ENCODE assay signal across 11 cellular contexts in genomic region chr16:3038256-3038655, GRCh38. TPM values are rescaled to one million over a fixed set of nuclear protein-coding genes. Genes with fewer than 3 reads are reported as not detected.
DNase-seq lines count a peak whose midpoint lies in the region; ATAC-seq, FAIRE-seq and TF ChIP-seq lines count a peak whose summit lies in the region.
"Had no signal": no experiment of that assay in that cellular context is flagged by ENCODE, and none has a peak within 500 bp of the region (broad histone marks: within the 10 kb centered on the region; RNA-seq: fewer than 3 reads in every experiment).

No MANE protein-coding gene starts in this region.

- no peak for TF ChIP-seq EP300 in SK-N-SH (IDR thresholded peaks at IDR 0.05; ENCODE audit: borderline replicate concordance in 1 of 2, low read depth in 1 of 2, low read length in 1 of 2)

- no peaks in the 10 kb centered on the region for H3F3A ChIP-seq in SK-N-SH (replicated peaks; ENCODE audit: insufficient read depth)

- H3K79me2 ChIP-seq in SK-N-SH (ENCODE audit: insufficient read depth), result no peaks in the 10 kb centered on the region

- H3K4me1 Mint-ChIP-seq in activated T-cell treated with anti-CD3 and anti-CD28 coated beads, Interleukin-2, amount 50 U/mL, for 24 hours (ENCODE audit: low read depth), result peaks cover 11% of the 10 kb centered on the region
- peaks cover 15% of the 10 kb centered on the region for H3K4me1 Mint-ChIP-seq in activated CD4-positive, alpha-beta memory T cell treated with anti-CD3 and anti-CD28 coated beads, Interleukin-2, amount 10 ng/mL, durations not matched to agents 7 days and 5 days

- H3K4me3 Mint-ChIP-seq in activated T-cell treated with anti-CD3 and anti-CD28 coated beads, Interleukin-2, amount 50 U/mL, for 24 hours, result no peak overlapping the region
- H3K4me3 Mint-ChIP-seq in activated CD4-positive, alpha-beta memory T cell treated with anti-CD3 and anti-CD28 coated beads, Interleukin-2, amount 10 ng/mL, durations not matched to agents 7 days and 5 days, result no peak overlapping the region

- CTCF ChIA-PET in SK-N-SH (lab: Yijun Ruan, JAX), result interaction anchor here (0.7 to 8.5 kb wide), 5 partner anchors 7 to 94 kb away, joined by 3 to 141 read pairs (median 3); no protein-coding TSS in a partner anchor
- CTCF ChIA-PET in A673 (lab: Charles Lee), result no interaction called here
- CTCF ChIA-PET in activated CD4-positive, alpha-beta memory T cell treated with anti-CD3 and anti-CD28 coated beads, Interleukin-2, amount 10 ng/mL, durations not matched to agents 7 days and 5 days (lab: Charles Lee), result interaction anchor here (0.6 to 3.6 kb wide), 6 partner anchors 10 to 130 kb away, joined by 3 to 20 read pairs (median 3); no protein-coding TSS in a partner anchor

- H4K20me1 ChIP-seq in SK-N-SH (ENCODE audit: insufficient read depth), result no peaks in the 10 kb centered on the region

- H3K36me3 ChIP-seq in SK-N-SH (replicated peaks in 1 of 2; ENCODE audit: control insufficient read depth in 1 of 2, insufficient read depth in 2 of 2, low read length in 1 of 2) (no peaks in the 10 kb centered on the region), kidney (ENCODE audit: control insufficient read depth in 1 of 2, insufficient read depth in 2 of 2, low read length in 2 of 2) (no peaks in the 10 kb centered on the region), A673 (ENCODE audit: insufficient read depth, low read length, poor library complexity, severe bottlenecking) (no peaks in the 10 kb centered on the region)

- H3K9ac ChIP-seq in SK-N-SH (no peak overlapping the region), kidney (ENCODE audit: low read length in 2 of 2) (no peak overlapping the region)

- H3K9me3 Mint-ChIP-seq in activated T-cell treated with anti-CD3 and anti-CD28 coated beads, Interleukin-2, amount 50 U/mL, for 24 hours, result no peaks in the 10 kb centered on the region
- no peaks in the 10 kb centered on the region for H3K9me3 Mint-ChIP-seq in activated CD4-positive, alpha-beta memory T cell treated with anti-CD3 and anti-CD28 coated beads, Interleukin-2, amount 10 ng/mL, durations not matched to agents 7 days and 5 days

- no peak for FAIRE-seq in kidney (lab: Jason Lieb, UNC)

- TF ChIP-seq CTCF in SK-N-SH (IDR thresholded peaks at IDR 0.05), result no peak
- TF ChIP-seq CTCF in kidney (IDR thresholded peaks at IDR 0.05; ENCODE audit: borderline replicate concordance, extremely low read depth, insufficient read depth), result no peak
- TF ChIP-seq CTCF in A673 (conservative IDR thresholded peaks at IDR 0.05; ENCODE audit: low read depth, low read length), result no peak

- POLR2A ChIA-PET in SK-N-SH (lab: Yijun Ruan, JAX) (no interaction called here), A673 (lab: Charles Lee; ENCODE audit: low non-redundant PET) (no interaction called here)
- POLR2A ChIA-PET in activated CD4-positive, alpha-beta memory T cell treated with anti-CD3 and anti-CD28 coated beads, Interleukin-2, amount 10 ng/mL, durations not matched to agents 7 days and 5 days (lab: Charles Lee), result interaction anchor here (1.2 to 2.4 kb wide), 5 partner anchors 9 to 18 kb away, joined by 4 to 9 read pairs (median 5); partner anchors contain the start of genes HCFC1R1 and TNFRSF12A

- no peak overlapping the region for H2AFZ ChIP-seq in SK-N-SH (ENCODE audit: low read depth)

- no peak for TF ChIP-seq RAD21 in SK-N-SH (IDR thresholded peaks at IDR 0.05; ENCODE audit: low read length)

- DNase-seq in Right ventricle myocardium inferior (ENCODE audit: missing footprints), result peak; percentile 60
- no peak for DNase-seq in left ventricle myocardium superior
- peak; percentile 46 for DNase-seq in SK-N-SH
- DNase-seq in kidney, result peak; percentile 58
- no peak for DNase-seq in activated T-cell treated with anti-CD3 and anti-CD28 coated beads, Interleukin-2, amount 50 U/mL, for 24 hours
- DNase-seq in activated effector memory CD4-positive, alpha-beta T cell treated with anti-CD3 and anti-CD28 coated beads, Interleukin-2, amount 50 U/mL, for 16 hours, result no peak
- no peak for DNase-seq in A673 (ENCODE audit: low spot score)
- DNase-seq in activated CD4-positive, alpha-beta memory T cell treated with anti-CD3 and anti-CD28 coated beads, Interleukin-2, amount 10 ng/mL, durations not matched to agents 7 days and 5 days, result no peak
- DNase-seq: NCI-H446, retina had no signal

- H3K27me3 ChIP-seq in SK-N-SH (ENCODE audit: insufficient read depth), result peaks cover 83% of the 10 kb centered on the region
- peaks cover 56% of the 10 kb centered on the region for H3K27me3 ChIP-seq in A673 (replicated peaks; ENCODE audit: insufficient read depth, low read depth, low read length, poor library complexity)

- H3K9me3 ChIP-seq in SK-N-SH, result no peaks in the 10 kb centered on the region
- no peaks in the 10 kb centered on the region for H3K9me3 ChIP-seq in kidney (ENCODE audit: control insufficient read depth in 1 of 2, low read length in 2 of 2)
- no peaks in the 10 kb centered on the region for H3K9me3 ChIP-seq in A673 (ENCODE audit: low read depth, low read length, poor library complexity, severe bottlenecking)

- WGBS in SK-N-SH (ENCODE audit: low lambda C conversion rate), result 17% methylated on average over 10 of the region's 11 CpGs

- H3K4me2 ChIP-seq in SK-N-SH, result no peak overlapping the region

- H3K27ac Mint-ChIP-seq in activated T-cell treated with anti-CD3 and anti-CD28 coated beads, Interleukin-2, amount 50 U/mL, for 24 hours, result no peak overlapping the region
- no peak overlapping the region for H3K27ac Mint-ChIP-seq in activated CD4-positive, alpha-beta memory T cell treated with anti-CD3 and anti-CD28 coated beads, Interleukin-2, amount 10 ng/mL, durations not matched to agents 7 days and 5 days

- H3K9me2 ChIP-seq in SK-N-SH, result no peaks in the 10 kb centered on the region

- BruUV-seq in A673 (replicated peaks; lab: Mats Ljungman, UMichigan), result no TSS peak

- peaks cover 89% of the 10 kb centered on the region for H3K27me3 Mint-ChIP-seq in activated T-cell treated with anti-CD3 and anti-CD28 coated beads, Interleukin-2, amount 50 U/mL, for 24 hours
- peaks cover 54% of the 10 kb centered on the region for H3K27me3 Mint-ChIP-seq in activated CD4-positive, alpha-beta memory T cell treated with anti-CD3 and anti-CD28 coated beads, Interleukin-2, amount 10 ng/mL, durations not matched to agents 7 days and 5 days

- no peaks in the 10 kb centered on the region for H3K36me3 Mint-ChIP-seq in activated T-cell treated with anti-CD3 and anti-CD28 coated beads, Interleukin-2, amount 50 U/mL, for 24 hours (ENCODE audit: low read depth)
- H3K36me3 Mint-ChIP-seq in activated CD4-positive, alpha-beta memory T cell treated with anti-CD3 and anti-CD28 coated beads, Interleukin-2, amount 10 ng/mL, durations not matched to agents 7 days and 5 days (ENCODE audit: low read depth), result no peaks in the 10 kb centered on the region

- no peaks in the 10 kb centered on the region for H3K4me1 ChIP-seq in SK-N-SH (ENCODE audit: control insufficient read depth in 1 of 2, insufficient read depth in 2 of 2, low read depth in 1 of 2, low read length in 1 of 2)
- no peaks in the 10 kb centered on the region for H3K4me1 ChIP-seq in kidney (ENCODE audit: control insufficient read depth in 1 of 2, insufficient read depth in 1 of 2, low read depth in 1 of 2, low read length in 2 of 2)
- no peaks in the 10 kb centered on the region for H3K4me1 ChIP-seq in A673 (ENCODE audit: insufficient read depth, low read length, poor library complexity, severe bottlenecking)

- no peak overlapping the region for H3K27ac ChIP-seq in SK-N-SH (ENCODE audit: low read depth in 2 of 2, low read length in 1 of 2)
- no peak overlapping the region for H3K27ac ChIP-seq in kidney (ENCODE audit: low read depth in 2 of 2, low read length in 2 of 2)
- H3K27ac ChIP-seq in A673 (ENCODE audit: low read depth, low read length, poor library complexity, severe bottlenecking), result no peak overlapping the region

- intact Hi-C loops in Right ventricle myocardium inferior (cut with DNase I) (no loop called here), left ventricle myocardium superior (cut with micrococcal nuclease) (no loop called here), kidney (cut with DNase I) (no loop called here), A673 (cut with micrococcal nuclease; ENCODE audit: unreplicated experiment) (no loop called here)

- H3K4me3 ChIP-seq in SK-N-SH (ENCODE audit: low read depth in 2 of 2, low read length in 1 of 2) (no peak overlapping the region), kidney (ENCODE audit: low read length in 2 of 2) (no peak overlapping the region), A673 (ENCODE audit: low read depth, low read length, poor library complexity, severe bottlenecking) (no peak overlapping the region)

- ATAC-seq in Right ventricle myocardium inferior (no peak), left ventricle myocardium superior (no peak)

RNA-seq across cellular contexts. Expression of gene BICDL2, which starts 1.5 kb away (rescaled TPM):
- total RNA-seq in Right ventricle myocardium inferior (not detected), left ventricle myocardium superior (not detected), kidney (12.1 TPM), A673 (2021) (not detected in 2 replicates)
- polyA plus RNA-seq in SK-N-SH (2012; rRNA removed) (not detected in 2 replicates), kidney (ENCODE audit: insufficient read depth, low read depth, low replicate concordance) (2.9 TPM)
- 0.01 TPM in 1 of 2 replicates, not detected in the other for polyA plus RNA-seq in SK-N-SH (2012; cell fraction: cytosol; rRNA removed)
- not detected in 2 replicates for polyA plus RNA-seq in SK-N-SH (2012; cell fraction: nucleus; rRNA removed)
- 1 to 10 TPM; 1.4 to 1.9 TPM for total RNA-seq in activated CD4-positive, alpha-beta memory T cell treated with anti-CD3 and anti-CD28 coated beads, Interleukin-2, amount 10 ng/mL, durations not matched to agents 7 days and 5 days
- total RNA-seq: fibroblast of lung had no signal
- polyA plus RNA-seq: fibroblast of lung had no signal

RNA-seq across cellular contexts. Expression of gene MMP25, which starts 8.1 kb away (rescaled TPM):
- total RNA-seq in Right ventricle myocardium inferior, result 1.7 TPM
- 2.8 TPM for total RNA-seq in left ventricle myocardium superior
- 0.03 and 0.05 TPM in 2 replicates for polyA plus RNA-seq in SK-N-SH (2012; rRNA removed)
- polyA plus RNA-seq in SK-N-SH (2012; cell fraction: cytosol; rRNA removed), result 0.01 TPM in 2 replicates
- 0.05 and 0.13 TPM in 2 replicates for polyA plus RNA-seq in SK-N-SH (2012; cell fraction: nucleus; rRNA removed)
- total RNA-seq in kidney, result 1.7 TPM
- 0.65 TPM for polyA plus RNA-seq in kidney (ENCODE audit: insufficient read depth, low read depth, low replicate concordance)
- 0.80 and 1.3 TPM in 2 replicates for total RNA-seq in A673 (2021)
- 100 to 1,000 TPM; 112 to 117 TPM for total RNA-seq in activated CD4-positive, alpha-beta memory T cell treated with anti-CD3 and anti-CD28 coated beads, Interleukin-2, amount 10 ng/mL, durations not matched to agents 7 days and 5 days
- total RNA-seq: fibroblast of lung had no signal

RNA-seq across cellular contexts. Expression of gene THOC6, which starts 14.4 kb away (rescaled TPM):
- total RNA-seq in Right ventricle myocardium inferior (12.9 TPM), left ventricle myocardium superior (11.3 TPM), kidney (26.1 TPM), A673 (2021) (52.5 and 59.3 TPM in 2 replicates)
- polyA plus RNA-seq in SK-N-SH (2012; rRNA removed) (35.7 and 37.7 TPM in 2 replicates), kidney (ENCODE audit: insufficient read depth, low read depth, low replicate concordance) (21.2 TPM)
- 11.7 and 20.7 TPM in 2 replicates for polyA plus RNA-seq in SK-N-SH (2012; cell fraction: cytosol; rRNA removed)
- 114 and 139 TPM in 2 replicates for polyA plus RNA-seq in SK-N-SH (2012; cell fraction: nucleus; rRNA removed)
- 10 to 100 TPM; 42.4 TPM for total RNA-seq in activated CD4-positive, alpha-beta memory T cell treated with anti-CD3 and anti-CD28 coated beads, Interleukin-2, amount 10 ng/mL, durations not matched to agents 7 days and 5 days

RNA-seq across cellular contexts. Expression of gene HCFC1R1, which starts 14.5 kb away (rescaled TPM):
- total RNA-seq in Right ventricle myocardium inferior (68.6 TPM), left ventricle myocardium superior (61.1 TPM), kidney (61.3 TPM), A673 (2021) (46.6 and 51.4 TPM in 2 replicates)
- polyA plus RNA-seq in SK-N-SH (2012; rRNA removed) (34.7 and 54.9 TPM in 2 replicates), kidney (ENCODE audit: insufficient read depth, low read depth, low replicate concordance) (332 TPM)
- 28.1 and 29.7 TPM in 2 replicates for polyA plus RNA-seq in SK-N-SH (2012; cell fraction: cytosol; rRNA removed)
- 22.2 and 40.4 TPM in 2 replicates for polyA plus RNA-seq in SK-N-SH (2012; cell fraction: nucleus; rRNA removed)
- 10 to 100 TPM; 37.0 to 43.3 TPM for total RNA-seq in activated CD4-positive, alpha-beta memory T cell treated with anti-CD3 and anti-CD28 coated beads, Interleukin-2, amount 10 ng/mL, durations not matched to agents 7 days and 5 days

RNA-seq across cellular contexts. Expression of gene TNFRSF12A, which starts 18.1 kb away (rescaled TPM):
- 42.8 TPM for total RNA-seq in Right ventricle myocardium inferior
- 17.7 TPM for total RNA-seq in left ventricle myocardium superior
- 374 and 393 TPM in 2 replicates for polyA plus RNA-seq in SK-N-SH (2012; rRNA removed)
- polyA plus RNA-seq in SK-N-SH (2012; cell fraction: cytosol; rRNA removed), result 170 and 271 TPM in 2 replicates
- polyA plus RNA-seq in SK-N-SH (2012; cell fraction: nucleus; rRNA removed), result 272 and 346 TPM in 2 replicates
- total RNA-seq in kidney, result 114 TPM
- polyA plus RNA-seq in kidney (ENCODE audit: insufficient read depth, low read depth, low replicate concordance), result 87.3 TPM
- total RNA-seq in A673 (2021), result 23.7 and 39.5 TPM in 2 replicates
- 1 to 10 TPM; 6.1 to 7.5 TPM for total RNA-seq in activated CD4-positive, alpha-beta memory T cell treated with anti-CD3 and anti-CD28 coated beads, Interleukin-2, amount 10 ng/mL, durations not matched to agents 7 days and 5 days

Comparison
In these comparisons a context has a peak if more than half of its experiments do, and no peak if none do; other contexts are left out.
1. DNase-seq: peak in Right ventricle myocardium inferior (single experiment), SK-N-SH (single experiment) and kidney (single experiment); none in left ventricle myocardium superior (single experiment), activated T-cell treated with anti-CD3 and anti-CD28 coated beads, Interleukin-2, amount 50 U/mL, for 24 hours (single experiment), activated effector memory CD4-positive, alpha-beta T cell treated with anti-CD3 and anti-CD28 coated beads, Interleukin-2, amount 50 U/mL, for 16 hours (single experiment), A673 (single experiment) and activated CD4-positive, alpha-beta memory T cell treated with anti-CD3 and anti-CD28 coated beads, Interleukin-2, amount 10 ng/mL, durations not matched to agents 7 days and 5 days (single experiment).
2. RNA of gene MMP25, which starts 8.1 kb away (total RNA-seq): 112 to 117 TPM in activated CD4-positive, alpha-beta memory T cell treated with anti-CD3 and anti-CD28 coated beads, Interleukin-2, amount 10 ng/mL, durations not matched to agents 7 days and 5 days; 2.8 TPM in left ventricle myocardium superior (single experiment), 1.7 TPM in kidney (single experiment), 1.7 TPM in Right ventricle myocardium inferior (single experiment) and 0.80 to 1.3 TPM in A673; every median in the first group is over 10 times any median in the second.